Comparison of ENCODE assay signal across 10 cellular contexts in genomic region chr22:22297159-22297789, GRCh38. TPM values are rescaled to one million over a fixed set of nuclear protein-coding genes. Genes with fewer than 3 reads are reported as not detected.
A peak's percentile ranks its signal among the peaks of the same experiment; 100 is the strongest.
DNase-seq lines count a peak whose midpoint lies in the region; ATAC-seq and TF ChIP-seq lines count a peak whose summit lies in the region.
"Not testable (repeated sequence)": the region's sequence is repeated elsewhere in the genome, so short reads cannot be mapped to it uniquely, and the experiment has no call there.
"Had no signal": no experiment of that assay in that cellular context is flagged by ENCODE, and none has a peak within 500 bp of the region (broad histone marks: within the 10 kb centered on the region; RNA-seq: fewer than 3 reads in every experiment).

No MANE protein-coding gene starts in this region.

- not testable (repeated sequence) for H3K4me1 ChIP-seq in ACC112 (ENCODE audit: control insufficient read depth, insufficient read depth, low read length, unreplicated experiment); gastrocnemius medialis
- peaks cover 0 to 12% (median 0%) of the 10 kb centered on the region in 3 donors for H3K4me1 ChIP-seq in gastroesophageal sphincter

- not testable (repeated sequence) for TF ChIP-seq CTCF in WERI-Rb-1 (IDR thresholded peaks at IDR 0.05; ENCODE audit: low read depth, low read length); MCF 10A (IDR thresholded peaks at IDR 0.05; ENCODE audit: unreplicated experiment); gastroesophageal sphincter (IDR thresholded peaks at IDR 0.05); gastrocnemius medialis (IDR thresholded peaks at IDR 0.05 in 4 of 5, conservative IDR thresholded peaks at IDR 0.05 in 1 of 5)

- H3K27ac ChIP-seq in ACC112 (ENCODE audit: low read depth, low read length); WERI-Rb-1: not testable (repeated sequence)
- peak overlapping the region in 3 of 4 donors; percentile 86 to 90 (median 87) for H3K27ac ChIP-seq in gastroesophageal sphincter
- H3K27ac ChIP-seq in gastrocnemius medialis, result peak overlapping the region; percentile 85 to 91 (median 87)

- not testable (repeated sequence) for H3K27me3 ChIP-seq in ACC112 (ENCODE audit: insufficient read depth, low read length); WERI-Rb-1 (ENCODE audit: insufficient read depth, low read depth, severe bottlenecking); gastroesophageal sphincter; gastrocnemius medialis

- not testable (repeated sequence) for H3K9me3 Mint-ChIP-seq in MCF 10A (ENCODE audit: unreplicated experiment)

- H2AFZ ChIP-seq in ACC112 (ENCODE audit: low read length, unreplicated experiment), result peak overlapping the region; percentile 14

- POLR2A ChIA-PET in MCF 10A (lab: Yijun Ruan, JAX), result interaction anchor here (0.7 to 1.2 kb wide), 3 partner anchors 21 to 86 kb away, joined by 3 to 5 read pairs (median 3); no protein-coding TSS in a partner anchor

- peak overlapping the region; percentile 89 for H3K4me3 Mint-ChIP-seq in MCF 10A (ENCODE audit: unreplicated experiment)

- DNase-seq in NCI-H146 (lab: John Stamatoyannopoulos, UW), result peak; percentile 23
- peak; percentile 29 for DNase-seq in WERI-Rb-1
- DNase-seq in MCF 10A (ENCODE audit: unreplicated experiment), result peak; percentile 11
- DNase-seq in lung microvascular endothelial cell (ENCODE audit: low read depth in 2 of 2), result peak; percentile 24 to 36
- not testable (repeated sequence) for DNase-seq in gastrocnemius medialis

- intact Hi-C loops in MCF 10A (cut with micrococcal nuclease); gastrocnemius medialis (cut with DNase I; ENCODE audit: low total_unique reads): not testable (repeated sequence)

- H3K9me3 ChIP-seq in WERI-Rb-1 (ENCODE audit: severe bottlenecking); gastroesophageal sphincter; gastrocnemius medialis: not testable (repeated sequence)

- H3K36me3 ChIP-seq in ACC112 (ENCODE audit: insufficient read depth, low read length); WERI-Rb-1; gastrocnemius medialis: not testable (repeated sequence)
- H3K36me3 ChIP-seq in gastroesophageal sphincter, result peaks cover 0 to 28% of the 10 kb centered on the region in 2 donors

- not testable (repeated sequence) for H3K27me3 Mint-ChIP-seq in MCF 10A (ENCODE audit: insufficient read depth, unreplicated experiment)

- TF ChIP-seq EP300 in gastroesophageal sphincter (IDR thresholded peaks at IDR 0.05), result not testable (repeated sequence)

- H3K4me1 Mint-ChIP-seq in MCF 10A (ENCODE audit: insufficient read depth, unreplicated experiment), result peaks cover 11% of the 10 kb centered on the region

- WGBS in gastroesophageal sphincter (ENCODE audit: low coverage in 1 of 2), 2 donors, result no CpG with 5 or more reads among the region's 28 CpGs

- peak overlapping the region; percentile 82 for H3K4me3 ChIP-seq in ACC112 (ENCODE audit: low read depth, low read length)
- H3K4me3 ChIP-seq in GM08714 (ENCODE audit: low read length), result peak overlapping the region; percentile 95
- H3K4me3 ChIP-seq in WERI-Rb-1 (ENCODE audit: low read depth, low read length), result peak overlapping the region; percentile 75
- H3K4me3 ChIP-seq in gastroesophageal sphincter, result peak overlapping the region; percentile 71 to 83
- H3K4me3 ChIP-seq in gastrocnemius medialis, result peak overlapping the region; percentile 77 to 97 (median 86)

- H3K36me3 Mint-ChIP-seq in MCF 10A (ENCODE audit: insufficient read depth, unreplicated experiment), result peaks cover 12% of the 10 kb centered on the region

- in situ Hi-C loops in gastrocnemius medialis (cut with MboI; ENCODE audit: low sequenced_read_pairs in 4 of 4), result not testable (repeated sequence)

- BruUV-seq in MCF 10A (replicated peaks; lab: Mats Ljungman, UMichigan), result not testable (repeated sequence)

- peak overlapping the region; percentile 77 for H3K27ac Mint-ChIP-seq in MCF 10A (ENCODE audit: low read depth, unreplicated experiment)

- not testable (repeated sequence) for H3K79me2 ChIP-seq in ACC112 (ENCODE audit: control insufficient read depth, insufficient read depth, low read length, unreplicated experiment)

- CTCF ChIA-PET in MCF 10A (lab: Yijun Ruan, JAX), result not testable (repeated sequence)

- not testable (repeated sequence) for ATAC-seq in gastroesophageal sphincter, gastrocnemius medialis

- not testable (repeated sequence) for TF ChIP-seq POLR2A in gastroesophageal sphincter (IDR thresholded peaks at IDR 0.05); gastrocnemius medialis (IDR thresholded peaks at IDR 0.05)

RNA-seq across cellular contexts. Expression of gene VPREB1, which starts 52.7 kb away (rescaled TPM):
- total RNA-seq in MCF 10A (2022) (not detected in 2 replicates), gastroesophageal sphincter (not detected), lung microvascular endothelial cell (not detected in 2 replicates), gastrocnemius medialis (not detected)
- total RNA-seq: frontal cortex, ureter had no signal
